16 cellular contexts compared by ENCODE assay signal in the genomic region with DNA sequence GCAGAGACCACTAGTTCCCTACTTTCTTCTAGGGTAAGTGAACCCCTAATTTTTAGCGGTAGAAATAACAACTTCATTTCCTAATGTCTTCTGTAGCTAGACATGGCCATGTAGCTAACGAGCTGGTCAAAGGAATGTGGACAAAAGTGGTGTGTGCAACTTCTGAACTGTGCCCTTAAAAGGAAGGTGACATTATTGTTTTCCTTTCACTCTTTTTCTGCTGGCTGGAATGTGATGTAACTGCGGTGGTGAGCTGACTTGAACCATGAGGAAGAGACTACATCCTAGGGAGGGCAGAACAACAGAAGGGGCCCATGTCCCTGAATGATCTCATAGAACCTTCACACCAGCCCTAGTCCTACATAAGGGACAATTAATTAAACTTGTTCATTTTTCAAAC. TPM values are rescaled to one million over a fixed set of nuclear protein-coding genes. Genes with fewer than 3 reads are reported as not detected.
DNase-seq lines count a peak whose midpoint lies in the region; ATAC-seq, FAIRE-seq and TF ChIP-seq lines count a peak whose summit lies in the region.
"Had no signal": no experiment of that assay in that cellular context is flagged by ENCODE, and none has a peak within 500 bp of the region (broad histone marks: within the 10 kb centered on the region; RNA-seq: fewer than 3 reads in every experiment).

No MANE protein-coding gene starts in this region.

- no peak for ATAC-seq in CD4-positive, CD25-positive, alpha-beta regulatory T cell (ENCODE audit: low read depth in 2 of 2)
- no peak for ATAC-seq in activated B cell treated with CpG ODN at 0.5 μM for 24 hours (ENCODE audit: low read depth)
- no peak for ATAC-seq in naive thymus-derived CD4-positive, alpha-beta T cell

- 90 to 100% methylated on average over 1 to 3 of the region's 3 CpGs for WGBS in endodermal cell (ENCODE audit: insufficient coverage in 1 of 2, insufficient read length in 1 of 2), 2 experiments

- no peak overlapping the region for H3K9ac ChIP-seq in endodermal cell (ENCODE audit: extremely low read depth, low read length, poor library complexity, severe bottlenecking)

- POLR2A ChIA-PET in activated B cell treated with CpG ODN at 0.5 μM for 24 hours (lab: Charles Lee): interaction anchor here (0.6 to 5.2 kb wide), 2 partner anchors 21 to 70 kb away, joined by 6 to 84 read pairs; no protein-coding TSS in a partner anchor
- POLR2A ChIA-PET in naive thymus-derived CD4-positive, alpha-beta T cell (lab: Charles Lee): interaction anchor here (0.6 to 2.8 kb wide), 2 partner anchors 9 to 71 kb away, joined by 4 to 10 read pairs; a partner anchor contains a TSS

- H3K4me3 Mint-ChIP-seq in CD4-positive, CD25-positive, alpha-beta regulatory T cell: peak overlapping the region; percentile 18 to 92 (median 70)
- H3K4me3 Mint-ChIP-seq in activated B cell treated with CpG ODN at 0.5 μM for 24 hours: peak overlapping the region; percentile 1
- H3K4me3 Mint-ChIP-seq in naive thymus-derived CD4-positive, alpha-beta T cell: peak overlapping the region in 9 of 10 donors; percentile 33 to 96 (median 61)
- no peak overlapping the region for H3K4me3 Mint-ChIP-seq in endodermal cell

- H3K9me3 Mint-ChIP-seq in CD4-positive, CD25-positive, alpha-beta regulatory T cell: no peaks in the 10 kb centered on the region
- H3K9me3 Mint-ChIP-seq in activated B cell treated with CpG ODN at 0.5 μM for 24 hours: no peaks in the 10 kb centered on the region
- no peaks in the 10 kb centered on the region for H3K9me3 Mint-ChIP-seq in naive thymus-derived CD4-positive, alpha-beta T cell
- H3K9me3 Mint-ChIP-seq in endodermal cell: no peaks in the 10 kb centered on the region

- H3K36me3 ChIP-seq in CD4-positive, CD25-positive, alpha-beta regulatory T cell (ENCODE audit: control insufficient read depth, insufficient read depth, low read length): no peaks in the 10 kb centered on the region
- no peaks in the 10 kb centered on the region for H3K36me3 ChIP-seq in naive thymus-derived CD4-positive, alpha-beta T cell (ENCODE audit: control insufficient read depth in 2 of 3, insufficient read depth in 3 of 3, low read length in 3 of 3)
- no peaks in the 10 kb centered on the region for H3K36me3 ChIP-seq in endodermal cell (ENCODE audit: control insufficient read depth, insufficient read depth, low read length)
- H3K36me3 ChIP-seq: left ventricle myocardium inferior, ovary had no signal

- TF ChIP-seq CTCF in activated B cell treated with CpG ODN at 0.5 μM for 24 hours (IDR thresholded peaks at IDR 0.05) (no peak), endodermal cell (conservative IDR thresholded peaks at IDR 0.05) (no peak)

- peaks cover 32% of the 10 kb centered on the region for H3K27me3 Mint-ChIP-seq in CD4-positive, CD25-positive, alpha-beta regulatory T cell
- H3K27me3 Mint-ChIP-seq in activated B cell treated with CpG ODN at 0.5 μM for 24 hours: no peaks in the 10 kb centered on the region
- H3K27me3 Mint-ChIP-seq in naive thymus-derived CD4-positive, alpha-beta T cell: peaks cover 0 to 21% (median 5%) of the 10 kb centered on the region in 5 donors
- H3K27me3 Mint-ChIP-seq in endodermal cell (ENCODE audit: insufficient read depth): peaks cover 11% of the 10 kb centered on the region

- TF ChIP-seq POLR2A in GM12891 (IDR thresholded peaks at IDR 0.05; ENCODE audit: low read depth, low read length): no peak

- H3K27ac ChIP-seq in CD4-positive, CD25-positive, alpha-beta regulatory T cell (ENCODE audit: insufficient read depth, low read length, poor library complexity, severe bottlenecking): no peak overlapping the region
- no peak overlapping the region for H3K27ac ChIP-seq in naive thymus-derived CD4-positive, alpha-beta T cell (ENCODE audit: low read depth, low read length)
- no peak overlapping the region for H3K27ac ChIP-seq in endodermal cell (ENCODE audit: low read depth, low read length)

- H3K27me3 ChIP-seq in CD4-positive, CD25-positive, alpha-beta regulatory T cell (ENCODE audit: control insufficient read depth, insufficient read depth, low read length): peaks cover 4% of the 10 kb centered on the region
- H3K27me3 ChIP-seq in naive thymus-derived CD4-positive, alpha-beta T cell (ENCODE audit: control insufficient read depth in 2 of 2, insufficient read depth in 2 of 2, low read length in 2 of 2): no peaks in the 10 kb centered on the region
- no peaks in the 10 kb centered on the region for H3K27me3 ChIP-seq in endodermal cell (ENCODE audit: control insufficient read depth, insufficient read depth, low read length, poor library complexity, severe bottlenecking)
- H3K27me3 ChIP-seq: ovary, SJSA1 had no signal

- H3K27ac Mint-ChIP-seq in CD4-positive, CD25-positive, alpha-beta regulatory T cell: peak overlapping the region in 2 of 3 donors; percentile 15 to 61
- H3K27ac Mint-ChIP-seq in activated B cell treated with CpG ODN at 0.5 μM for 24 hours (peak overlapping the region; percentile 19), endodermal cell (no peak overlapping the region)
- H3K27ac Mint-ChIP-seq in naive thymus-derived CD4-positive, alpha-beta T cell: peak overlapping the region in 8 of 9 donors; percentile 4 to 94 (median 40)

- intact Hi-C loops in activated B cell treated with CpG ODN at 0.5 μM for 24 hours (cut with micrococcal nuclease): loop anchor here (1.0 to 10.0 kb wide), 2 partner anchors 17 to 809 kb away; a partner anchor contains a TSS
- intact Hi-C loops in naive thymus-derived CD4-positive, alpha-beta T cell (cut with micrococcal nuclease): loop anchor here (1.0 to 2.0 kb wide), 4 partner anchors 17 to 739 kb away; a partner anchor contains a TSS

- peaks cover 18 to 39% (median 25%) of the 10 kb centered on the region in 4 donors for H3K4me1 Mint-ChIP-seq in CD4-positive, CD25-positive, alpha-beta regulatory T cell
- H3K4me1 Mint-ChIP-seq in activated B cell treated with CpG ODN at 0.5 μM for 24 hours (peaks cover 25% of the 10 kb centered on the region), endodermal cell (peaks cover 12% of the 10 kb centered on the region)
- H3K4me1 Mint-ChIP-seq in naive thymus-derived CD4-positive, alpha-beta T cell: peaks cover 15 to 43% (median 34%) of the 10 kb centered on the region in 7 donors

- no peak for DNase-seq in CD4-positive, CD25-positive, alpha-beta regulatory T cell
- DNase-seq in GM12891 (ENCODE audit: insufficient read length, low spot score) (no peak), activated B cell treated with CpG ODN at 0.5 μM for 24 hours (no peak), middle frontal gyrus (ENCODE audit: extremely low spot score, low spot score) (no peak), COLO829 (ENCODE audit: low spot score) (no peak), endodermal cell (no peak)
- no peak for DNase-seq in naive thymus-derived CD4-positive, alpha-beta T cell
- DNase-seq: effector CD8-positive, alpha-beta T cell; left ventricle myocardium inferior; NCI-H1436; NCI-H748 treated with DMSO at 0.1 percent for 48 hours; ovary; stimulated activated CD4-positive, alpha-beta T cell treated with anti-CD3 and anti-CD28 coated beads, Interleukin-2, amount 100 ng/mL, for 24 hours had no signal

- no peaks in the 10 kb centered on the region for H3K9me3 ChIP-seq in CD4-positive, CD25-positive, alpha-beta regulatory T cell (ENCODE audit: control insufficient read depth in 2 of 2, low read length in 2 of 2)
- no peaks in the 10 kb centered on the region for H3K9me3 ChIP-seq in naive thymus-derived CD4-positive, alpha-beta T cell (ENCODE audit: control insufficient read depth in 2 of 3, low read length in 3 of 3)
- no peaks in the 10 kb centered on the region for H3K9me3 ChIP-seq in endodermal cell (ENCODE audit: control insufficient read depth, low read length)
- H3K9me3 ChIP-seq: left ventricle myocardium inferior, ovary, SJSA1 had no signal

- peak; percentile 56 for FAIRE-seq in GM12891 (lab: Jason Lieb, UNC)
- FAIRE-seq: D721Med, GM19239 had no signal

- no peak overlapping the region for H3K4me3 ChIP-seq in CD4-positive, CD25-positive, alpha-beta regulatory T cell (ENCODE audit: low read depth, low read length)
- H3K4me3 ChIP-seq in naive thymus-derived CD4-positive, alpha-beta T cell (ENCODE audit: low read length): no peak overlapping the region
- H3K4me3 ChIP-seq in endodermal cell (ENCODE audit: low read length): no peak overlapping the region
- H3K4me3 ChIP-seq: ovary, SJSA1 had no signal

- CTCF ChIA-PET in activated B cell treated with CpG ODN at 0.5 μM for 24 hours (lab: Charles Lee): interaction anchor here (1.1 to 3.3 kb wide), 2 partner anchors 70 to 71 kb away, joined by 3 to 30 read pairs; no protein-coding TSS in a partner anchor
- CTCF ChIA-PET in naive thymus-derived CD4-positive, alpha-beta T cell (lab: Charles Lee): no interaction called here

- peaks cover 4% of the 10 kb centered on the region for H3K36me3 Mint-ChIP-seq in CD4-positive, CD25-positive, alpha-beta regulatory T cell
- peaks cover 23% of the 10 kb centered on the region for H3K36me3 Mint-ChIP-seq in activated B cell treated with CpG ODN at 0.5 μM for 24 hours (ENCODE audit: low read depth)
- H3K36me3 Mint-ChIP-seq in naive thymus-derived CD4-positive, alpha-beta T cell: peaks cover 0 to 4% (median 0%) of the 10 kb centered on the region in 5 donors
- H3K36me3 Mint-ChIP-seq in endodermal cell (ENCODE audit: low read depth): no peaks in the 10 kb centered on the region

- peaks cover 25% of the 10 kb centered on the region for H3K4me1 ChIP-seq in CD4-positive, CD25-positive, alpha-beta regulatory T cell (ENCODE audit: control insufficient read depth, insufficient read depth, low read length, poor library complexity, severe bottlenecking)
- H3K4me1 ChIP-seq in naive thymus-derived CD4-positive, alpha-beta T cell (ENCODE audit: control insufficient read depth in 2 of 2, insufficient read depth in 2 of 2, low read length in 2 of 2): peaks cover 18 to 22% of the 10 kb centered on the region in 2 donors
- peaks cover 4% of the 10 kb centered on the region for H3K4me1 ChIP-seq in endodermal cell (ENCODE audit: control insufficient read depth, insufficient read depth, low read length)

TF ChIP-seq in GM12891, 5 proteins besides CTCF, POLR2A, EP300 and RAD21:
- TF ChIP-seq PAX5 (IDR thresholded peaks at IDR 0.05; ENCODE audit: insufficient read depth, low read length, severe bottlenecking) (no peak), SPI1 (IDR thresholded peaks at IDR 0.05; ENCODE audit: low read depth, low read length) (no peak), POU2F2 (IDR thresholded peaks at IDR 0.05; ENCODE audit: low read depth, low read length) (no peak), POLR2AphosphoS5 (IDR thresholded peaks at IDR 0.05; ENCODE audit: low read depth, low read length) (no peak), TAF1 (IDR thresholded peaks at IDR 0.05; ENCODE audit: low read depth, low read length) (no peak)

RNA-seq across cellular contexts. Expression of a gene that starts 1.3 kb away (rescaled TPM):
- 65.3 TPM for total RNA-seq in CD4-positive, CD25-positive, alpha-beta regulatory T cell
- 100 to 1,000 TPM in 3 of 4 donors, 10 to 100 TPM in 1; 95.3 to 124 (median 111) TPM for polyA plus RNA-seq in CD4-positive, CD25-positive, alpha-beta regulatory T cell
- 49.6 TPM for polyA plus RNA-seq in GM12891 (2012; ENCODE audit: low read depth, missing spikeins)
- total RNA-seq in activated B cell treated with CpG ODN at 0.5 μM for 24 hours (145 and 146 TPM in 2 replicates), endodermal cell (10 to 100 TPM; 69.8 to 83.2 TPM)
- total RNA-seq in naive thymus-derived CD4-positive, alpha-beta T cell: 10 to 100 TPM; 35.7 to 79.7 (median 49.5) TPM
- 10 to 100 TPM; 74.6 to 98.6 TPM for polyA plus RNA-seq in naive thymus-derived CD4-positive, alpha-beta T cell
- polyA plus RNA-seq in endodermal cell (2013, experiment 1 of 2): 66.0 TPM
- polyA plus RNA-seq in endodermal cell (2013, experiment 2 of 2): 63.0 TPM
